Comparison of ENCODE assay signal across 8 cellular contexts in genomic region chr2:131105156-131105949, GRCh38. TPM values are rescaled to one million over a fixed set of nuclear protein-coding genes. Genes with fewer than 3 reads are reported as not detected.
DNase-seq lines count a peak whose midpoint lies in the region; ATAC-seq and TF ChIP-seq lines count a peak whose summit lies in the region.

Gene PLEKHB2 (plus strand): TSS chr2:131105336. CDS start chr2:131120942, 15,606 bp downstream.

- peaks cover 21% of the 10 kb centered on the region for H3K36me3 Mint-ChIP-seq in central memory CD8-positive, alpha-beta T cell (ENCODE audit: insufficient read depth)

- no peaks in the 10 kb centered on the region for H3K27me3 ChIP-seq in kidney epithelial cell (ENCODE audit: control insufficient read depth, insufficient read depth, low read length)

- CTCF ChIA-PET in AG04449 (lab: Yijun Ruan, JAX), result interaction anchor here (0.7 to 2.7 kb wide), 4 partner anchors 10 to 308 kb away, joined by 3 to 32 read pairs (median 4); partner anchors contain the start of gene FAM168B

- H3K36me3 ChIP-seq in kidney epithelial cell (ENCODE audit: control insufficient read depth, insufficient read depth, low read length), result no peaks in the 10 kb centered on the region

- TF ChIP-seq CTCF in AG04449 (IDR thresholded peaks at IDR 0.05; ENCODE audit: insufficient read depth, low read length, missing control alignments) (peak; percentile 33), kidney epithelial cell (IDR thresholded peaks at IDR 0.05; ENCODE audit: insufficient read depth, low read length, poor library complexity, severe bottlenecking) (peak; percentile 32)

- H3K27me3 Mint-ChIP-seq in central memory CD8-positive, alpha-beta T cell, result no peaks in the 10 kb centered on the region

- DNase-seq in AG04449 (ENCODE audit: low read depth, low spot score) (no peak), NCI-H345 (lab: John Stamatoyannopoulos, UW) (peak; percentile 87), kidney epithelial cell (ENCODE audit: low read depth) (no peak)
- peak; percentile 88 to 92 for DNase-seq in central memory CD8-positive, alpha-beta T cell (ENCODE audit: low spot score in 2 of 2)
- DNase-seq in stimulated activated CD4-positive, alpha-beta T cell treated with anti-CD3 and anti-CD28 coated beads, Interleukin-15, amount 100 ng/mL, for 48 hours (ENCODE audit: low read depth in 2 of 2), result peak; percentile 82 to 91

- H3K27ac Mint-ChIP-seq in central memory CD8-positive, alpha-beta T cell (ENCODE audit: low read depth), result peak within 1 kb of the TSS; percentile 98

- ATAC-seq in GM18858 (IDR thresholded peaks at IDR 0.05; ENCODE audit: unreplicated experiment), result peak; percentile 59
- ATAC-seq in HG03066 (IDR thresholded peaks at IDR 0.05; ENCODE audit: low read depth, unreplicated experiment), result peak; percentile 70
- ATAC-seq in activated CD4-positive, CD25-positive, alpha-beta regulatory T cell treated with anti-CD3 and anti-CD28 coated beads, Interleukin-2, amount 50 U/mL, for 24 hours, result peak; percentile 59 to 66
- peak; percentile 77 for ATAC-seq in central memory CD8-positive, alpha-beta T cell (replicated peaks; ENCODE audit: extremely low read depth, poor library complexity, severe bottlenecking)

- H3K4me3 ChIP-seq in AG04449 (ENCODE audit: low read depth, low read length) (peak within 1 kb of the TSS; percentile 92), kidney epithelial cell (ENCODE audit: low read depth, low read length) (peak within 1 kb of the TSS; percentile 71)

- no peaks in the 10 kb centered on the region for H3K9me3 Mint-ChIP-seq in central memory CD8-positive, alpha-beta T cell

- peak within 1 kb of the TSS; percentile 93 for H3K4me3 Mint-ChIP-seq in central memory CD8-positive, alpha-beta T cell

- peaks cover 46% of the 10 kb centered on the region for H3K4me1 Mint-ChIP-seq in central memory CD8-positive, alpha-beta T cell

- POLR2A ChIA-PET in AG04449 (lab: Yijun Ruan, JAX), result interaction anchor here (1.0 kb wide), 1 partner anchor 13 kb away, joined by 3 read pairs; no protein-coding TSS in a partner anchor

RNA-seq across cellular contexts. Expression of gene PLEKHB2, which starts in this region (rescaled TPM):
- total RNA-seq in kidney epithelial cell, result 113 and 126 TPM in 2 replicates

Comparison
In these comparisons a context has a peak if more than half of its experiments do, and no peak if none do; other contexts are left out.
1. DNase-seq: peak in NCI-H345 (single experiment), central memory CD8-positive, alpha-beta T cell (2 of 2) and stimulated activated CD4-positive, alpha-beta T cell treated with anti-CD3 and anti-CD28 coated beads, Interleukin-15, amount 100 ng/mL, for 48 hours (2 of 2); none in AG04449 (single experiment) and kidney epithelial cell (single experiment).
2. Peak in every context shown above with its lines, with median percentiles within 50 percentile points of each other: ATAC-seq.